Comparison of ENCODE assay signal across 8 cellular contexts in the genomic region with DNA sequence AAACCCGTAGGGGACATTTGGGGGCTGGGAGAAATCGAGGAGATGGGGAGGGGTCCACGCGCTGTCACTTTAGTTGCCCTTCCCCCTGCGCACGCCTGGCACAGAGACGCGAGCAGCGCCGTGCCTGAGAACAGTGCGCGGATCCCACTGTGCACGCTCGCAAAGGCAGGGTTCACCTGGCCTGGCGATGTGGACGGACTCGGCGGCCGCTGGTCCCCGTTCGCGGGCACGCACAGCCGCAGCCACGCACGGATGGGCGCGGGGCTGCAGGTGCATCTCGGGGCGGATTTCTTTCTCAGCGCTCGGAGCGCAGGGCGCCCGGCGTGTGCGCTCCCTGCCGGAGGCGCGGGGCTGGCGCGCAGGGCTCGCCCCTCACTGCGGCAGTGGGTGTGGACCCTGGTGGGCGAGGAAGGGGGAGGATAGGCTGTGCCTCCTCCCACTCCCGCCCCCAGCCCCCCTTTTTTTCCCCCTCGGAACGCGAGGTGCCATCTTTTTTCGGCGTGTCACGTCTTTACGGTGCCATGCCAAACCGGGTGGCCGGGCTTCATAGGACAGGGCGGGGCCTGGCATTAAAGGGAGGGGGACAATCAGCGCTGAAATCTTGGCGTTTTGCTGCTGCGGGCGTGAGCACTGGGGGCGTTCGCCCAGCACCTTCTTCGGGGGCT. TPM values are rescaled to one million over a fixed set of nuclear protein-coding genes. Genes with fewer than 3 reads are reported as not detected.
DNase-seq lines count a peak whose midpoint lies in the region; ATAC-seq, FAIRE-seq and TF ChIP-seq lines count a peak whose summit lies in the region.

No MANE protein-coding gene starts in this region.

- H3K9me3 ChIP-seq in BLaER1: no peaks in the 10 kb centered on the region
- H3K9me3 ChIP-seq in IMR-90 (ENCODE audit: control insufficient read depth, insufficient read depth, low read length): no peaks in the 10 kb centered on the region
- H3K9me3 ChIP-seq in naive thymus-derived CD4-positive, alpha-beta T cell (ENCODE audit: control insufficient read depth in 2 of 3, low read length in 3 of 3): no peaks in the 10 kb centered on the region
- no peaks in the 10 kb centered on the region for H3K9me3 ChIP-seq in small intestine (ENCODE audit: control insufficient read depth, low read depth)

- H3K36me3 ChIP-seq in BLaER1 (no peaks in the 10 kb centered on the region), IMR-90 (ENCODE audit: control insufficient read depth, insufficient read depth, low read length) (no peaks in the 10 kb centered on the region), small intestine (ENCODE audit: control insufficient read depth in 2 of 2, insufficient read depth in 2 of 2, low read length in 2 of 2) (no peaks in the 10 kb centered on the region)
- H3K36me3 ChIP-seq in naive thymus-derived CD4-positive, alpha-beta T cell (ENCODE audit: control insufficient read depth in 2 of 3, insufficient read depth in 3 of 3, low read length in 3 of 3): no peaks in the 10 kb centered on the region

- no peak overlapping the region for H4K8ac ChIP-seq in IMR-90 (ENCODE audit: low read depth in 2 of 2, low read length in 2 of 2)

- no peak overlapping the region for H3K56ac ChIP-seq in IMR-90 (ENCODE audit: extremely low read depth, insufficient read depth, low read length)

- peaks cover 75% of the 10 kb centered on the region for H3K27me3 ChIP-seq in BLaER1
- peaks cover 52% of the 10 kb centered on the region for H3K27me3 ChIP-seq in IMR-90 (ENCODE audit: control insufficient read depth, insufficient read depth, low read length)
- H3K27me3 ChIP-seq in naive thymus-derived CD4-positive, alpha-beta T cell (ENCODE audit: control insufficient read depth in 2 of 2, insufficient read depth in 2 of 2, low read length in 2 of 2): peaks cover 20 to 30% of the 10 kb centered on the region in 2 donors
- H3K27me3 ChIP-seq in small intestine (ENCODE audit: control insufficient read depth in 2 of 2, insufficient read depth in 2 of 2, low read length in 2 of 2): peaks cover 19% of the 10 kb centered on the region in 2 donors

- CTCF ChIA-PET in IMR-90 (lab: Yijun Ruan, JAX): no interaction called here
- CTCF ChIA-PET in naive thymus-derived CD4-positive, alpha-beta T cell (lab: Charles Lee): no interaction called here

- H3K9me1 ChIP-seq in IMR-90 (ENCODE audit: insufficient read depth, low read length): no peaks in the 10 kb centered on the region

- TF ChIP-seq POLR2A in IMR-90 (IDR thresholded peaks at IDR 0.05; ENCODE audit: low read depth, low read length): no peak

- peak overlapping the region; percentile 68; the same call in 1 of the 2 replicates for H3K9ac ChIP-seq in BLaER1
- no peak overlapping the region for H3K9ac ChIP-seq in IMR-90 (ENCODE audit: low read depth, low read length)

- H3K36me3 Mint-ChIP-seq in endothelial cell (ENCODE audit: low read depth, unreplicated experiment): no peaks in the 10 kb centered on the region
- H3K36me3 Mint-ChIP-seq in naive thymus-derived CD4-positive, alpha-beta T cell: no peaks in the 10 kb centered on the region

- no peak overlapping the region for H4K5ac ChIP-seq in IMR-90 (ENCODE audit: low read depth, low read length)

- no peak overlapping the region for H3K27ac ChIP-seq in BLaER1
- H3K27ac ChIP-seq in IMR-90 (ENCODE audit: insufficient read depth, low read length): no peak overlapping the region
- no peak overlapping the region for H3K27ac ChIP-seq in naive thymus-derived CD4-positive, alpha-beta T cell (ENCODE audit: low read depth, low read length)
- no peak overlapping the region for H3K27ac ChIP-seq in small intestine (ENCODE audit: low read depth in 1 of 2, low read length in 1 of 2)

- H2AK9ac ChIP-seq in IMR-90 (replicated peaks; ENCODE audit: low read depth, low read length, poor library complexity): no peak overlapping the region

- no peaks in the 10 kb centered on the region for H3K79me1 ChIP-seq in IMR-90 (ENCODE audit: low read depth in 1 of 2, low read length in 2 of 2)

- dilution Hi-C loops in IMR-90 (cut with HindIII; ENCODE audit: low sequenced_read_pairs, unreplicated experiment): no loop called here

- DNase-seq in IMR-90: no peak
- DNase-seq in T-helper 9 cell: peak; percentile 6
- DNase-seq in endothelial cell (ENCODE audit: low spot score): no peak
- peak in 7 of 9 donors; percentile 12 to 29 (median 26) for DNase-seq in naive thymus-derived CD4-positive, alpha-beta T cell
- no peak for DNase-seq in activated CD4-positive, CD25-positive, alpha-beta regulatory T cell treated with anti-CD3 and anti-CD28 coated beads, Interleukin-2, amount 50 U/mL, for 72 hours
- no peak for DNase-seq in SKM-1 treated with dmso at 0.1 percent for 144 hours (lab: John Stamatoyannopoulos, UW; ENCODE audit: unreplicated experiment)
- no peak for DNase-seq in small intestine

- peak overlapping the region; percentile 85 for H3K4me3 Mint-ChIP-seq in endothelial cell (ENCODE audit: unreplicated experiment)
- H3K4me3 Mint-ChIP-seq in naive thymus-derived CD4-positive, alpha-beta T cell: peak overlapping the region; percentile 85 to 94 (median 88)

- no peak for ATAC-seq in IMR-90 (ENCODE audit: low read depth)
- peak; percentile 33 for ATAC-seq in naive thymus-derived CD4-positive, alpha-beta T cell

- peak overlapping the region; percentile 100 for H3K4me2 ChIP-seq in BLaER1
- peak overlapping the region; percentile 88 for H3K4me2 ChIP-seq in IMR-90 (ENCODE audit: low read depth, low read length)

- intact Hi-C loops in IMR-90 (cut with micrococcal nuclease): no loop called here
- intact Hi-C loops in naive thymus-derived CD4-positive, alpha-beta T cell (cut with micrococcal nuclease): loop anchor here (10.0 kb wide), 2 partner anchors 49 to 111 kb away; a partner anchor contains a TSS

- TF ChIP-seq RAD21 in IMR-90 (IDR thresholded peaks at IDR 0.05; ENCODE audit: low read length): no peak

- H3K4me1 ChIP-seq in BLaER1 (peaks cover 12% of the 10 kb centered on the region), IMR-90 (ENCODE audit: control insufficient read depth, insufficient read depth, low read length) (peaks cover 3% of the 10 kb centered on the region; the same call in 1 of the 2 replicates), small intestine (ENCODE audit: control insufficient read depth in 2 of 2, insufficient read depth in 1 of 2, low read depth in 1 of 2, low read length in 1 of 2) (peaks cover 0 to 2% of the 10 kb centered on the region in 2 donors)
- peaks cover 7 to 27% of the 10 kb centered on the region in 2 donors for H3K4me1 ChIP-seq in naive thymus-derived CD4-positive, alpha-beta T cell (ENCODE audit: control insufficient read depth in 2 of 2, insufficient read depth in 2 of 2, low read length in 2 of 2)

- no peak overlapping the region for H3K27ac Mint-ChIP-seq in endothelial cell (ENCODE audit: unreplicated experiment)
- H3K27ac Mint-ChIP-seq in naive thymus-derived CD4-positive, alpha-beta T cell: peak overlapping the region in 3 of 9 donors; percentile 48 to 59 (median 51)

- no peak overlapping the region for H3K23ac ChIP-seq in IMR-90 (ENCODE audit: low read depth, low read length)

- POLR2A ChIA-PET in IMR-90 (lab: Charles Lee; ENCODE audit: unreplicated experiment): no interaction called here
- POLR2A ChIA-PET in naive thymus-derived CD4-positive, alpha-beta T cell (lab: Charles Lee): no interaction called here

- H3K18ac ChIP-seq in IMR-90 (ENCODE audit: low read depth, low read length): no peak overlapping the region

- peak overlapping the region; percentile 61 for H2AFZ ChIP-seq in IMR-90 (replicated peaks; ENCODE audit: low read length, poor library complexity)

- TF ChIP-seq CTCF in IMR-90 (conservative IDR thresholded peaks at IDR 0.05; ENCODE audit: low read depth, low read length) (no peak), endothelial cell (IDR thresholded peaks at IDR 0.05; ENCODE audit: unreplicated experiment) (no peak)

- no peak overlapping the region for H2AK5ac ChIP-seq in IMR-90 (ENCODE audit: low read depth, low read length)

- in situ Hi-C loops in IMR-90 (cut with MboI; ENCODE audit: low sequenced_read_pairs): no loop called here

- H2BK20ac ChIP-seq in IMR-90 (ENCODE audit: low read depth, low read length): no peak overlapping the region

- H3K27me3 Mint-ChIP-seq in endothelial cell (ENCODE audit: unreplicated experiment): peaks cover 14% of the 10 kb centered on the region
- H3K27me3 Mint-ChIP-seq in naive thymus-derived CD4-positive, alpha-beta T cell: peaks cover 27 to 77% (median 30%) of the 10 kb centered on the region in 5 donors

- H3K4me1 Mint-ChIP-seq in endothelial cell (ENCODE audit: unreplicated experiment): peaks cover 6% of the 10 kb centered on the region
- H3K4me1 Mint-ChIP-seq in naive thymus-derived CD4-positive, alpha-beta T cell: peaks cover 6 to 32% (median 22%) of the 10 kb centered on the region in 7 donors

- H4K91ac ChIP-seq in IMR-90 (ENCODE audit: insufficient read depth, low read depth, low read length): no peak overlapping the region

- 2% methylated on average over 18 of the region's 63 CpGs; no CpG with 5 or more reads in 1 of the 2 experiments for WGBS in IMR-90 (ENCODE audit: extremely low coverage in 2 of 2, insufficient read length in 1 of 2), 2 experiments
- 0 to 1% (median 1%) methylated on average over 35 to 63 of the region's 63 CpGs for WGBS in small intestine, 3 donors

- no TSS peak for BruUV-seq in IMR-90 (replicated peaks; lab: Mats Ljungman, UMichigan)

- H3K4ac ChIP-seq in IMR-90 (ENCODE audit: low read depth, low read length): no peak overlapping the region

- peaks cover 44% of the 10 kb centered on the region for H4K20me1 ChIP-seq in BLaER1
- H4K20me1 ChIP-seq in IMR-90 (ENCODE audit: insufficient read depth, low read length): no peaks in the 10 kb centered on the region

- H2BK15ac ChIP-seq in IMR-90 (ENCODE audit: low read depth, low read length): no peak overlapping the region

- H3K14ac ChIP-seq in IMR-90 (replicated peaks; ENCODE audit: low read depth, low read length): no peak overlapping the region

- H2BK5ac ChIP-seq in IMR-90 (ENCODE audit: low read depth, low read length, poor library complexity, severe bottlenecking): no peak overlapping the region

- H3K4me3 ChIP-seq in BLaER1: peak overlapping the region; percentile 73
- H3K4me3 ChIP-seq in IMR-90 (ENCODE audit: insufficient read depth, low read depth, low read length): peak overlapping the region; percentile 75
- H3K4me3 ChIP-seq in naive thymus-derived CD4-positive, alpha-beta T cell (ENCODE audit: low read length): peak overlapping the region; percentile 75
- peak overlapping the region in 1 of 2 donors; percentile 24 for H3K4me3 ChIP-seq in small intestine (ENCODE audit: low read depth in 1 of 2, low read length in 2 of 2)

- no peak overlapping the region for H2BK120ac ChIP-seq in IMR-90 (ENCODE audit: low read depth, low read length)

- no peak for FAIRE-seq in small intestine (lab: Jason Lieb, UNC)

- H3K9me3 Mint-ChIP-seq in endothelial cell (ENCODE audit: unreplicated experiment): no peaks in the 10 kb centered on the region
- H3K9me3 Mint-ChIP-seq in naive thymus-derived CD4-positive, alpha-beta T cell: no peaks in the 10 kb centered on the region

RNA-seq across cellular contexts. Expression of a gene that starts 1.1 kb away (rescaled TPM):
- total RNA-seq in IMR-90 (2012; rRNA removed): under 0.01 and 0.18 TPM in 2 replicates
- polyA plus RNA-seq in IMR-90 (2012; rRNA removed): 0.19 and 0.26 TPM in 2 replicates
- polyA plus RNA-seq in IMR-90 (2012; cell fraction: cytosol; rRNA removed): 0.12 and 0.14 TPM in 2 replicates
- polyA plus RNA-seq in IMR-90 (2012; cell fraction: nucleus; rRNA removed; ENCODE audit: low replicate concordance): 0.38 and 0.52 TPM in 2 replicates
- 0.28 TPM for total RNA-seq in endothelial cell (ENCODE audit: unreplicated experiment)
- total RNA-seq in naive thymus-derived CD4-positive, alpha-beta T cell: 1 to 10 TPM in 3 of 5 experiments, under 1 TPM in 2; 0.27 to 1.3 (median 1.1) TPM
- under 1 TPM; 0.12 to 0.80 TPM for polyA plus RNA-seq in naive thymus-derived CD4-positive, alpha-beta T cell
- polyA plus RNA-seq in small intestine: 1 to 10 TPM in 1 of 3 donors, under 1 TPM in 1, not detected in 1; 0.54 to 6.0 TPM

RNA-seq across cellular contexts. Expression of a gene that starts 50.8 kb away (rescaled TPM):
- not detected in 2 replicates for total RNA-seq in IMR-90 (2012; rRNA removed)
- not detected in 2 replicates for polyA plus RNA-seq in IMR-90 (2012; rRNA removed)
- polyA plus RNA-seq in IMR-90 (2012; cell fraction: cytosol; rRNA removed): not detected in 2 replicates
- polyA plus RNA-seq in IMR-90 (2012; cell fraction: nucleus; rRNA removed; ENCODE audit: low replicate concordance): not detected in 2 replicates
- total RNA-seq in endothelial cell (ENCODE audit: unreplicated experiment): not detected
- not detected for total RNA-seq in naive thymus-derived CD4-positive, alpha-beta T cell
- polyA plus RNA-seq in naive thymus-derived CD4-positive, alpha-beta T cell: not detected
- not detected for polyA plus RNA-seq in small intestine

Comparison
In these comparisons a context has a peak if more than half of its experiments do, and no peak if none do; other contexts are left out.
1. DNase-seq: peak in T-helper 9 cell (single experiment) and naive thymus-derived CD4-positive, alpha-beta T cell (7 of 9); none in IMR-90 (single experiment), endothelial cell (single experiment), activated CD4-positive, CD25-positive, alpha-beta regulatory T cell treated with anti-CD3 and anti-CD28 coated beads, Interleukin-2, amount 50 U/mL, for 72 hours (single experiment), SKM-1 treated with dmso at 0.1 percent for 144 hours (single experiment) and small intestine (single experiment).